Comparison of ENCODE assay signal across 7 cellular contexts in the genomic region with DNA sequence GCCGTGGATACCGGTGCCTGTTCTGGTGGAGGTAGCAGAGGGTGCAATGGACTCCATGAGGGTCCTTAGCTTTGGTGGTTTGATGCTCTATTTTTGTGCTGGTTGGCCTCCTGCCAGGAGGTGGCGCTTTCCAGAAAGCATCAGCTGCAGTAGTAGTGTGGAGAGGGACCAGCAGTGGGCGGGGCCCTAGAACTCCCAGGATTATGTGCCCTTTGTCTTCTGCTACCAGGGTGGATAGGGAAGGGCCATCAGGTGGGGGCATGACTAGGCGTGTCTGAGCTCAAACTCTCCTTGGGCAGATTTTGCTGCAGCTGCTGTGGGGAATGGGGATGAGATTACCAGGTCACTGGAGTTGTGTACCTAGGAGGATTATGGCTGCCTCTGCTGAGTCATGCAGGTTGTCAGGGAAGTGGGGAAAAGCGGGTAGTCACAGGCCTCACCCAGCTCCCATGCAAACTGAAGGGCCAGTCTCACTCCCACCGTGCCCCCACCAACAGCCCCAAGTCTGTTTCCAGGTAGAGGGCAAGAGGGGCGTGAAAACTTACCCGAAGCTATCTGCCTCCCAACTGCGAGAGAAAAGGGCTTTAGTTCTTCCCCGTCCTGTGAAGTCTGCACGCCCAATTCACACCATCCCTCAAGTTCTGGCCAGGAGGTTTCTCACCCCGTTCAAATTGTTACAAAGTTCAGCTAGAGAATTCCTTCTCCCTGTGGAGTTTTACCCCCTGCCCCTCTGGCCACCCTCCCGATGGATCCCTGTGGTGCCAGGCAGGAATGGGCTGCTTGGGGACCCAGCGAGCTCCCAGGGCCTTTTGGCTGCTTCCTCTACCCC.
DNase-seq lines count a peak whose midpoint lies in the region; ATAC-seq, FAIRE-seq and TF ChIP-seq lines count a peak whose summit lies in the region.
"Not testable (repeated sequence)": the region's sequence is repeated elsewhere in the genome, so short reads cannot be mapped to it uniquely, and the experiment has no call there.

No MANE protein-coding gene starts in this region.

- CTCF ChIA-PET in PC-3 (lab: Charles Lee); HepG2 (lab: Yijun Ruan, JAX; ENCODE audit: low intra/inter-chr PET ratio, low total read pairs): not testable (repeated sequence)
- CTCF ChIA-PET in activated CD8-positive, alpha-beta T cell treated with anti-CD3 and anti-CD28 coated beads for 36 hours (lab: Charles Lee): interaction anchor here (1.0 to 1.9 kb wide), 3 partner anchors 15 to 70 kb away, joined by 3 to 8 read pairs (median 3); no protein-coding TSS in a partner anchor

- H3K27ac ChIP-seq in GM23338 (ENCODE audit: low read depth); PC-3 (ENCODE audit: low read length); HepG2 (ENCODE audit: extremely low read length, insufficient read depth, low read length): not testable (repeated sequence)

- H3K9ac ChIP-seq in PC-3 (ENCODE audit: low read length); HepG2 (ENCODE audit: insufficient read depth, low read depth, low read length): not testable (repeated sequence)

- peaks cover 12% of the 10 kb centered on the region; the same call in 2 of the 3 replicates for H3K36me3 Mint-ChIP-seq in GM23338 (ENCODE audit: low read depth)
- H3K36me3 Mint-ChIP-seq in activated CD8-positive, alpha-beta T cell treated with anti-CD3 and anti-CD28 coated beads for 36 hours (ENCODE audit: low read depth): not testable (repeated sequence)

- not testable (repeated sequence) for H3K4me1 ChIP-seq in GM23338 (ENCODE audit: insufficient read depth); PC-3 (ENCODE audit: insufficient read depth, low read length); HepG2 (ENCODE audit: insufficient read depth, low read length)

- not testable (repeated sequence) for H3K9me3 Mint-ChIP-seq in GM23338; activated CD8-positive, alpha-beta T cell treated with anti-CD3 and anti-CD28 coated beads for 36 hours

- 54% methylated on average over 12 of the region's 15 CpGs for WGBS in HepG2 (ENCODE audit: low lambda C conversion rate)

- not testable (repeated sequence) for H3K4me3 ChIP-seq in GM23338; NB4 (ENCODE audit: low read depth, low read length); PC-3 (ENCODE audit: low read length); epithelial cell of esophagus (ENCODE audit: low read length); HepG2 (replicated peaks in 1 of 3; ENCODE audit: insufficient read depth in 1 of 3, low read depth in 2 of 3, low read length in 3 of 3)

- TF ChIP-seq RAD21 in HepG2 (CRISPR knock-in tag; IDR thresholded peaks at IDR 0.05): not testable (repeated sequence)

- BruUV-seq in PC-3 (replicated peaks; lab: Mats Ljungman, UMichigan); HepG2 (replicated peaks; lab: Mats Ljungman, UMichigan): not testable (repeated sequence)

- H4K20me1 ChIP-seq in GM23338 (replicated peaks; ENCODE audit: insufficient read depth); PC-3 (ENCODE audit: low read length); HepG2 (ENCODE audit: insufficient read depth, low read length): not testable (repeated sequence)

- H3K4me3 Mint-ChIP-seq in GM23338; activated CD8-positive, alpha-beta T cell treated with anti-CD3 and anti-CD28 coated beads for 36 hours: not testable (repeated sequence)

- not testable (repeated sequence) for H3K4me1 Mint-ChIP-seq in GM23338; activated CD8-positive, alpha-beta T cell treated with anti-CD3 and anti-CD28 coated beads for 36 hours (ENCODE audit: low read depth)

- not testable (repeated sequence) for FAIRE-seq in HepG2 (lab: Jason Lieb, UNC)

- not testable (repeated sequence) for ATAC-seq in GM23338; PC-3; activated CD8-positive, alpha-beta T cell treated with anti-CD3 and anti-CD28 coated beads for 36 hours; HepG2

- TF ChIP-seq CTCF in GM23338 (conservative IDR thresholded peaks at IDR 0.05; ENCODE audit: low read depth in 2 of 2) (peak; percentile 58 to 60), NB4 (IDR thresholded peaks at IDR 0.05; ENCODE audit: low read depth, low read length) (peak; percentile 14), PC-3 (conservative IDR thresholded peaks at IDR 0.05; ENCODE audit: low read depth, low read length) (0 out of 2 replicates have a peak, but pooled peaks have one; percentile 17), HepG2 (CRISPR knock-in tag; IDR thresholded peaks at IDR 0.05) (0 out of 2 replicates have a peak, but pooled peaks have one; percentile 19)
- TF ChIP-seq CTCF in activated CD8-positive, alpha-beta T cell treated with anti-CD3 and anti-CD28 coated beads for 36 hours (IDR thresholded peaks at IDR 0.05); epithelial cell of esophagus (IDR thresholded peaks at IDR 0.05; ENCODE audit: insufficient read depth, low read depth, low read length, missing control alignments): not testable (repeated sequence)

- not testable (repeated sequence) for H3K27me3 ChIP-seq in GM23338 (ENCODE audit: insufficient read depth); PC-3 (ENCODE audit: low read length); HepG2 (ENCODE audit: control insufficient read depth in 1 of 2, insufficient read depth in 2 of 2, low read length in 2 of 2)

- not testable (repeated sequence) for TF ChIP-seq EP300 in HepG2 (IDR thresholded peaks at IDR 0.05; ENCODE audit: low read depth in 2 of 2, low read length in 2 of 2); HepG2 (CRISPR knock-in tag; IDR thresholded peaks at IDR 0.05; ENCODE audit: borderline replicate concordance)

- H3K4me2 ChIP-seq in GM23338; PC-3 (ENCODE audit: low read length); HepG2 (ENCODE audit: low read depth, low read length): not testable (repeated sequence)

- H3K9me2 ChIP-seq in GM23338 (ENCODE audit: insufficient read depth); PC-3 (replicated peaks; ENCODE audit: low read length): not testable (repeated sequence)

- H3K27me3 Mint-ChIP-seq in GM23338 (ENCODE audit: insufficient read depth, low read depth, poor library complexity); activated CD8-positive, alpha-beta T cell treated with anti-CD3 and anti-CD28 coated beads for 36 hours: not testable (repeated sequence)

- H3K36me3 ChIP-seq in GM23338 (ENCODE audit: insufficient read depth); PC-3 (ENCODE audit: low read depth, low read length); HepG2 (replicated peaks in 1 of 2; ENCODE audit: control insufficient read depth in 1 of 2, insufficient read depth in 2 of 2, low read length in 2 of 2): not testable (repeated sequence)

- not testable (repeated sequence) for H3K9me3 ChIP-seq in PC-3 (ENCODE audit: low read length); HepG2 (ENCODE audit: low read length)

- intact Hi-C loops in PC-3 (cut with micrococcal nuclease); activated CD8-positive, alpha-beta T cell treated with anti-CD3 and anti-CD28 coated beads for 36 hours (cut with micrococcal nuclease); HepG2 (cut with micrococcal nuclease; ENCODE audit: unreplicated experiment): not testable (repeated sequence)

- in situ Hi-C loops in HepG2 (cut with HindIII; ENCODE audit: extremely low pct_ligation_motif_present, low pct_unique_long_range_greater_than_20kb): not testable (repeated sequence)

- not testable (repeated sequence) for H3K79me2 ChIP-seq in GM23338 (replicated peaks; ENCODE audit: insufficient read depth); PC-3 (ENCODE audit: low read length); HepG2 (ENCODE audit: insufficient read depth, low read length)

- DNase-seq in DMS53 (lab: John Stamatoyannopoulos, UW): peak; percentile 51
- DNase-seq in GM23338 (ENCODE audit: low spot score): peak; percentile 37
- DNase-seq in NB4 (ENCODE audit: low read depth); PC-3; HepG2 (ENCODE audit: low spot score): not testable (repeated sequence)
- DNase-seq in activated CD8-positive, alpha-beta T cell treated with anti-CD3 and anti-CD28 coated beads for 36 hours: peak; percentile 3
- peak; percentile 30 for DNase-seq in epithelial cell of esophagus (ENCODE audit: low read depth)

- not testable (repeated sequence) for H3F3A ChIP-seq in GM23338 (replicated peaks; ENCODE audit: low read depth); PC-3 (ENCODE audit: low read length, unreplicated experiment)

- not testable (repeated sequence) for H2AFZ ChIP-seq in GM23338; PC-3 (ENCODE audit: low read length); HepG2 (ENCODE audit: low read length)

- not testable (repeated sequence) for TF ChIP-seq POLR2A in NB4 (IDR thresholded peaks at IDR 0.05; ENCODE audit: extremely low read depth, insufficient read length); HepG2 (IDR thresholded peaks at IDR 0.05; ENCODE audit: insufficient read depth in 1 of 2, low read depth in 2 of 2, low read length in 2 of 2)

- POLR2A ChIA-PET in PC-3 (lab: Charles Lee; ENCODE audit: unreplicated experiment); activated CD8-positive, alpha-beta T cell treated with anti-CD3 and anti-CD28 coated beads for 36 hours (lab: Charles Lee); HepG2 (lab: Yijun Ruan, JAX): not testable (repeated sequence)

- H3K27ac Mint-ChIP-seq in GM23338: peak overlapping the region; percentile 87
- H3K27ac Mint-ChIP-seq in activated CD8-positive, alpha-beta T cell treated with anti-CD3 and anti-CD28 coated beads for 36 hours: not testable (repeated sequence)
